In genomic region chr2:13607139-13607538, GRCh38 we compare ENCODE assay signal across 32 cellular contexts.
DNase-seq lines count a peak whose midpoint lies in the region; ATAC-seq, FAIRE-seq and TF ChIP-seq lines count a peak whose summit lies in the region.
"Had no signal": no experiment of that assay in that cellular context is flagged by ENCODE, and none has a peak within 500 bp of the region (broad histone marks: within the 10 kb centered on the region; RNA-seq: fewer than 3 reads in every experiment).

No MANE protein-coding gene starts in this region.

- H3K36me3 ChIP-seq in upper lobe of left lung = no peaks in the 10 kb centered on the region
- H3K36me3 ChIP-seq: colonic mucosa had no signal

- ATAC-seq in GM19467 (IDR thresholded peaks at IDR 0.05; ENCODE audit: unreplicated experiment) (peak; percentile 64), HG03159 (IDR thresholded peaks at IDR 0.05; ENCODE audit: unreplicated experiment) (peak; percentile 73), upper lobe of left lung (ENCODE audit: low FRiP score in 2 of 2) (no peak), GM21367 (IDR thresholded peaks at IDR 0.05; ENCODE audit: unreplicated experiment) (no peak), HG03039 (IDR thresholded peaks at IDR 0.05; ENCODE audit: unreplicated experiment) (no peak), GM21529 (IDR thresholded peaks at IDR 0.05; ENCODE audit: unreplicated experiment) (no peak)
- ATAC-seq: activated naive CD4-positive, alpha-beta T cell treated with anti-CD3 and anti-CD28 coated beads, Interleukin-2, amount 50 U/mL, for 72 hours; effector memory CD8-positive, alpha-beta T cell; naive thymus-derived CD4-positive, alpha-beta T cell; psoas muscle had no signal

- TF ChIP-seq EP300 in upper lobe of left lung (IDR thresholded peaks at IDR 0.05) = no peak

- H3K27me3 ChIP-seq in upper lobe of left lung = no peaks in the 10 kb centered on the region
- H3K27me3 ChIP-seq: colonic mucosa had no signal

- TF ChIP-seq CTCF in upper lobe of left lung (IDR thresholded peaks at IDR 0.05) = no peak

- TF ChIP-seq POLR2A in GM12891 (IDR thresholded peaks at IDR 0.05; ENCODE audit: low read depth, low read length) = no peak
- TF ChIP-seq POLR2A in upper lobe of left lung (IDR thresholded peaks at IDR 0.05) = no peak

- FAIRE-seq in GM12891 (lab: Jason Lieb, UNC) = no peak
- FAIRE-seq: A204.1 had no signal

- H3K27ac ChIP-seq in upper lobe of left lung = no peak overlapping the region
- H3K27ac ChIP-seq: colonic mucosa, psoas muscle had no signal

- no peak overlapping the region for H3K4me3 ChIP-seq in upper lobe of left lung
- H3K4me3 ChIP-seq: colonic mucosa, psoas muscle had no signal

- no peak for DNase-seq in GM12891 (ENCODE audit: insufficient read length, low spot score)
- DNase-seq in OCI-M1 (lab: John Stamatoyannopoulos, UW) = peak; percentile 77
- no peak for DNase-seq in upper lobe of left lung
- DNase-seq: activated CD4-positive, alpha-beta T cell treated with anti-CD3 and anti-CD28 coated beads, Interleukin-2, amount 50 U/mL, for 48 hours; activated CD4-positive, CD25-positive, alpha-beta regulatory T cell; activated CD8-positive, alpha-beta memory T cell treated with anti-CD3 and anti-CD28 coated beads, Interleukin-2, amount 50 U/mL, for 48 hours; AML-193; anterior cingulate cortex; CD8-positive, alpha-beta memory T cell; colonic mucosa; DMS53; effector memory CD8-positive, alpha-beta T cell; foreskin fibroblast; GF-D8; HCEC 1CT; immature natural killer cell; naive thymus-derived CD4-positive, alpha-beta T cell; NCI-H1105; NCI-H1930; NCI-H69; nucleus accumbens; psoas muscle; SW 1271; T1000; trophoblast cell had no signal

- H3K9me3 ChIP-seq in upper lobe of left lung = no peaks in the 10 kb centered on the region
- H3K9me3 ChIP-seq: colonic mucosa, psoas muscle had no signal

- WGBS in upper lobe of left lung, 2 donors = 48 to 65% methylated on average over 2 of the region's 2 CpGs

- no peaks in the 10 kb centered on the region for H3K4me1 ChIP-seq in upper lobe of left lung
- H3K4me1 ChIP-seq: colonic mucosa, psoas muscle had no signal

TF ChIP-seq in GM12891, 5 proteins besides CTCF, POLR2A, EP300 and RAD21:
- no peak for TF ChIP-seq POU2F2 (IDR thresholded peaks at IDR 0.05; ENCODE audit: low read depth, low read length)
- TF ChIP-seq SPI1 (IDR thresholded peaks at IDR 0.05; ENCODE audit: low read depth, low read length) = peak; percentile 10; the same call in 1 of the 2 replicates

Comparison
In these comparisons a context has a peak if more than half of its experiments do, and no peak if none do; other contexts are left out.
1. ATAC-seq: peak in GM19467 (single experiment) and HG03159 (single experiment); none in upper lobe of left lung (0 of 2), GM21367 (single experiment), HG03039 (single experiment) and GM21529 (single experiment).